8 cellular contexts compared by ENCODE assay signal in genomic region chr15:39756806-39757522, GRCh38. TPM values are rescaled to one million over a fixed set of nuclear protein-coding genes. Genes with fewer than 3 reads are reported as not detected.
DNase-seq lines count a peak whose midpoint lies in the region; ATAC-seq and TF ChIP-seq lines count a peak whose summit lies in the region.

No MANE protein-coding gene starts in this region.

- H3F3A ChIP-seq in PC-3 (ENCODE audit: low read length, unreplicated experiment), result no peaks in the 10 kb centered on the region

- H3K4me3 Mint-ChIP-seq in neural crest cell, result no peak overlapping the region

- H4K20me1 ChIP-seq in PC-3 (ENCODE audit: low read length), result no peaks in the 10 kb centered on the region

- TF ChIP-seq CTCF in PC-3 (conservative IDR thresholded peaks at IDR 0.05; ENCODE audit: low read depth, low read length) (peak; percentile 78), dorsolateral prefrontal cortex (IDR thresholded peaks at IDR 0.05 in 54 of 56, conservative IDR thresholded peaks at IDR 0.05 in 2 of 56; ENCODE audit: low read depth in 1 of 56, partially characterized antibody in 56 of 56) (peak; percentile 78 to 97 (median 90)), neural crest cell (conservative IDR thresholded peaks at IDR 0.05) (peak; percentile 97)

- peak; percentile 61 for DNase-seq in DMS53 treated with DMSO at 0.1 percent for 48 hours (lab: John Stamatoyannopoulos, UW; ENCODE audit: unreplicated experiment)
- peak; percentile 70 for DNase-seq in Jurkat, Clone E6-1 (ENCODE audit: low read depth, low spot score)
- DNase-seq in PC-3, result peak; percentile 79
- no peak for DNase-seq in dorsolateral prefrontal cortex
- no peak for DNase-seq in neural crest cell (ENCODE audit: low read depth, low spot score)
- DNase-seq in hepatic stellate cell (ENCODE audit: low spot score), result no peak

- peak; percentile 46; the same call in 1 of the 2 replicates for ATAC-seq in PC-3
- no peak for ATAC-seq in GM19328 (IDR thresholded peaks at IDR 0.05; ENCODE audit: unreplicated experiment)
- ATAC-seq in HG03432 (IDR thresholded peaks at IDR 0.05; ENCODE audit: unreplicated experiment), result no peak

- H3K27ac Mint-ChIP-seq in neural crest cell (ENCODE audit: unreplicated experiment), result no peak overlapping the region

- peaks cover 4% of the 10 kb centered on the region for H3K27me3 Mint-ChIP-seq in neural crest cell (ENCODE audit: low read depth)

- intact Hi-C loops in PC-3 (cut with micrococcal nuclease) (loop anchor here (1.0 to 5.0 kb wide), 5 partner anchors 71 to 1049 kb away; partner anchors contain the start of gene THBS1), dorsolateral prefrontal cortex (cut with DNase I) (loop anchor here (2.0 to 10.0 kb wide), 4 partner anchors 70 to 1050 kb away; no protein-coding TSS in a partner anchor)

- POLR2A ChIA-PET in PC-3 (lab: Charles Lee; ENCODE audit: unreplicated experiment), result interaction anchor here (0.5 to 0.7 kb wide), 3 partner anchors 123 to 560 kb away, joined by 3 read pairs; no protein-coding TSS in a partner anchor

- H3K27me3 ChIP-seq in PC-3 (ENCODE audit: low read length) (no peaks in the 10 kb centered on the region), dorsolateral prefrontal cortex (no peaks in the 10 kb centered on the region)

- H3K9ac ChIP-seq in PC-3 (ENCODE audit: low read length), result no peak overlapping the region

- CTCF ChIA-PET in PC-3 (lab: Charles Lee), result interaction anchor here (0.5 to 2.1 kb wide), 7 partner anchors 70 to 561 kb away, joined by 3 to 21 read pairs (median 4); partner anchors contain the start of gene THBS1

- no peak overlapping the region for H3K4me2 ChIP-seq in PC-3 (ENCODE audit: low read length)

- no peak overlapping the region for H2AFZ ChIP-seq in PC-3 (ENCODE audit: low read length)

- no peak overlapping the region for H3K4me3 ChIP-seq in Jurkat, Clone E6-1 (ENCODE audit: low read length)
- H3K4me3 ChIP-seq in PC-3 (ENCODE audit: low read length) (no peak overlapping the region), dorsolateral prefrontal cortex (no peak overlapping the region)

- no peaks in the 10 kb centered on the region for H3K36me3 ChIP-seq in PC-3 (ENCODE audit: low read depth, low read length)

- no peak overlapping the region for H3K27ac ChIP-seq in PC-3 (ENCODE audit: low read length)
- no peak overlapping the region for H3K27ac ChIP-seq in dorsolateral prefrontal cortex

- peaks cover 13% of the 10 kb centered on the region for H3K36me3 Mint-ChIP-seq in neural crest cell (ENCODE audit: low read depth)

- H3K9me2 ChIP-seq in PC-3 (replicated peaks; ENCODE audit: low read length), result no peaks in the 10 kb centered on the region

- BruUV-seq in PC-3 (replicated peaks; lab: Mats Ljungman, UMichigan), result no TSS peak

- peaks cover 4% of the 10 kb centered on the region for H3K9me3 Mint-ChIP-seq in neural crest cell

- no peaks in the 10 kb centered on the region for H3K4me1 ChIP-seq in PC-3 (ENCODE audit: insufficient read depth, low read length)

- H3K79me2 ChIP-seq in PC-3 (ENCODE audit: low read length), result no peaks in the 10 kb centered on the region

- no peaks in the 10 kb centered on the region for H3K9me3 ChIP-seq in PC-3 (ENCODE audit: low read length)

- peaks cover 11% of the 10 kb centered on the region for H3K4me1 Mint-ChIP-seq in neural crest cell

RNA-seq across cellular contexts. Expression of gene FSIP1, which starts 25.7 kb away (rescaled TPM):
- polyA plus RNA-seq in Jurkat, Clone E6-1 (2012; ENCODE audit: insufficient read depth, insufficient read length), result not detected
- 0.07 and 0.81 TPM in 2 replicates for total RNA-seq in PC-3 (2014; rRNA removed)
- 10 to 100 TPM in 34 of 120 experiments, 1 to 10 TPM in 86; 3.4 to 15.4 (median 8.8) TPM for total RNA-seq in dorsolateral prefrontal cortex
- total RNA-seq in neural crest cell, result 6.8 and 8.1 TPM in 2 replicates

Comparison
In these comparisons a context has a peak if more than half of its experiments do, and no peak if none do; other contexts are left out.
1. DNase-seq: peak in DMS53 treated with DMSO at 0.1 percent for 48 hours (single experiment), Jurkat, Clone E6-1 (single experiment) and PC-3 (single experiment); none in dorsolateral prefrontal cortex (0 of 10), neural crest cell (single experiment) and hepatic stellate cell (single experiment).
2. Peak in every context shown above with its lines, with median percentiles within 50 percentile points of each other: CTCF ChIP-seq.